ENCODE assay signal across 13 cellular contexts in genomic region chr12:124700810-124701594, GRCh38.
DNase-seq lines count a peak whose midpoint lies in the region; ATAC-seq and TF ChIP-seq lines count a peak whose summit lies in the region.
"Had no signal": no experiment of that assay in that cellular context is flagged by ENCODE, and none has a peak within 500 bp of the region (broad histone marks: within the 10 kb centered on the region; RNA-seq: fewer than 3 reads in every experiment).

No MANE protein-coding gene starts in this region.

- no peak for TF ChIP-seq POLR2A in vagina (IDR thresholded peaks at IDR 0.05)

- H3K4me1 ChIP-seq in SK-N-SH (ENCODE audit: control insufficient read depth in 1 of 2, insufficient read depth in 2 of 2, low read depth in 1 of 2, low read length in 1 of 2) (peaks cover 0 to 33% of the 10 kb centered on the region in 2 experiments; a peak in 1 of 4 replicates), vagina (peaks cover 15% of the 10 kb centered on the region)

- POLR2A ChIA-PET in SK-N-SH (lab: Yijun Ruan, JAX): no interaction called here

- H3K36me3 Mint-ChIP-seq in neural crest cell (ENCODE audit: low read depth): no peaks in the 10 kb centered on the region
- no peaks in the 10 kb centered on the region for H3K36me3 Mint-ChIP-seq in activated naive CD4-positive, alpha-beta T cell treated with anti-CD3 and anti-CD28 coated beads, Interleukin-2, amount 50 U/mL, for 72 hours

- no peak overlapping the region for H3K4me3 Mint-ChIP-seq in neural crest cell
- H3K4me3 Mint-ChIP-seq: activated T-cell treated with anti-CD3 and anti-CD28 coated beads, Interleukin-2, amount 50 U/mL, for 24 hours had no signal

- H3K27ac ChIP-seq in SK-N-SH (ENCODE audit: low read depth in 2 of 2, low read length in 1 of 2) (no peak overlapping the region), vagina (peak overlapping the region; percentile 75)

- H3K27me3 ChIP-seq in SK-N-SH (ENCODE audit: insufficient read depth) (no peaks in the 10 kb centered on the region), vagina (no peaks in the 10 kb centered on the region)

- intact Hi-C loops in vagina (cut with DNase I): no loop called here

- H3K4me2 ChIP-seq in SK-N-SH: no peak overlapping the region

- no peaks in the 10 kb centered on the region for H3K79me2 ChIP-seq in SK-N-SH (ENCODE audit: insufficient read depth)

- no peaks in the 10 kb centered on the region for H4K20me1 ChIP-seq in SK-N-SH (ENCODE audit: insufficient read depth)

- peaks cover 9% of the 10 kb centered on the region for H3K27me3 Mint-ChIP-seq in neural crest cell (ENCODE audit: low read depth)

- no peaks in the 10 kb centered on the region for H3K9me2 ChIP-seq in SK-N-SH

- no peaks in the 10 kb centered on the region for H3K9me3 Mint-ChIP-seq in neural crest cell
- no peaks in the 10 kb centered on the region for H3K9me3 Mint-ChIP-seq in activated naive CD4-positive, alpha-beta T cell treated with anti-CD3 and anti-CD28 coated beads, Interleukin-2, amount 50 U/mL, for 72 hours
- H3K9me3 Mint-ChIP-seq: activated T-cell treated with anti-CD3 and anti-CD28 coated beads, Interleukin-2, amount 50 U/mL, for 24 hours had no signal

- CTCF ChIA-PET in SK-N-SH (lab: Yijun Ruan, JAX): interaction anchor here (1.4 kb wide), 1 partner anchor 14 kb away, joined by 3 read pairs; no protein-coding TSS in a partner anchor

- H3K9ac ChIP-seq in SK-N-SH: no peak overlapping the region

- H3F3A ChIP-seq in SK-N-SH (replicated peaks; ENCODE audit: insufficient read depth): no peaks in the 10 kb centered on the region

- DNase-seq in SK-N-SH (no peak), fibroblast of the aortic adventitia (ENCODE audit: low read depth) (peak; percentile 87), neural crest cell (ENCODE audit: low read depth, low spot score) (no peak), vagina (ENCODE audit: extremely low spot score in 2 of 2) (no peak), NOMO-1 treated with dmso at 0.1 percent for 144 hours (lab: John Stamatoyannopoulos, UW; ENCODE audit: unreplicated experiment) (no peak)
- DNase-seq in activated naive CD4-positive, alpha-beta T cell treated with anti-CD3 and anti-CD28 coated beads, Interleukin-2, amount 50 U/mL, for 72 hours (ENCODE audit: low spot score in 2 of 2): no peak
- DNase-seq: activated T-cell treated with anti-CD3 and anti-CD28 coated beads, Interleukin-2, amount 50 U/mL, for 24 hours; effector CD8-positive, alpha-beta T cell; Karpas-422; NCI-H524 treated with DMSO at 0.1 percent for 48 hours had no signal

- H3K9me3 ChIP-seq in SK-N-SH: no peaks in the 10 kb centered on the region
- H3K9me3 ChIP-seq in vagina: no peaks in the 10 kb centered on the region

- H3K4me3 ChIP-seq in SK-N-SH (ENCODE audit: low read depth in 2 of 2, low read length in 1 of 2) (no peak overlapping the region), fibroblast of the aortic adventitia (ENCODE audit: low read depth, low read length) (no peak overlapping the region), vagina (no peak overlapping the region)

- H2AFZ ChIP-seq in SK-N-SH (ENCODE audit: low read depth): no peak overlapping the region

- no peak for TF ChIP-seq RAD21 in SK-N-SH (IDR thresholded peaks at IDR 0.05; ENCODE audit: low read length)

- ATAC-seq in SK-N-SH treated with all-trans-retinoic acid at 6 μM for 48 hours (peak; percentile 89), HG03280 (IDR thresholded peaks at IDR 0.05; ENCODE audit: unreplicated experiment) (no peak)
- no peak for ATAC-seq in activated naive CD4-positive, alpha-beta T cell treated with anti-CD3 and anti-CD28 coated beads, Interleukin-2, amount 50 U/mL, for 72 hours
- ATAC-seq: left lobe of liver had no signal

- 78% methylated on average over 12 of the region's 17 CpGs for whole genome bisulfite sequencing in SK-N-SH (ENCODE audit: low lambda C conversion rate)

- H3K27ac Mint-ChIP-seq in neural crest cell (ENCODE audit: unreplicated experiment): peak overlapping the region; percentile 75
- H3K27ac Mint-ChIP-seq in activated naive CD4-positive, alpha-beta T cell treated with anti-CD3 and anti-CD28 coated beads, Interleukin-2, amount 50 U/mL, for 72 hours: no peak overlapping the region
- H3K27ac Mint-ChIP-seq: activated T-cell treated with anti-CD3 and anti-CD28 coated beads, Interleukin-2, amount 50 U/mL, for 24 hours had no signal

- H3K36me3 ChIP-seq in SK-N-SH (replicated peaks in 1 of 2; ENCODE audit: control insufficient read depth in 1 of 2, insufficient read depth in 2 of 2, low read length in 1 of 2): no peaks in the 10 kb centered on the region
- no peaks in the 10 kb centered on the region for H3K36me3 ChIP-seq in vagina

- no peak for TF ChIP-seq CTCF in SK-N-SH (IDR thresholded peaks at IDR 0.05)
- TF ChIP-seq CTCF in fibroblast of the aortic adventitia (IDR thresholded peaks at IDR 0.05; ENCODE audit: insufficient read depth, low read length): no peak
- no peak for TF ChIP-seq CTCF in neural crest cell (conservative IDR thresholded peaks at IDR 0.05)
- no peak for TF ChIP-seq CTCF in vagina (IDR thresholded peaks at IDR 0.05)

- no peak for TF ChIP-seq EP300 in SK-N-SH (IDR thresholded peaks at IDR 0.05; ENCODE audit: borderline replicate concordance in 1 of 2, low read depth in 1 of 2, low read length in 1 of 2)

- H3K4me1 Mint-ChIP-seq in neural crest cell: peaks cover 22% of the 10 kb centered on the region

TF ChIP-seq in SK-N-SH treated with all-trans-retinoic acid at 6 μM for 48 hours, 23 proteins besides CTCF, POLR2A, EP300 and RAD21 (continues in another document):
- TF ChIP-seq TCF4 (CRISPR knock-in tag; IDR thresholded peaks at IDR 0.05; ENCODE audit: borderline replicate concordance) (no peak), SNAI2 (CRISPR knock-in tag; IDR thresholded peaks at IDR 0.05) (no peak), PATZ1 (CRISPR knock-in tag; IDR thresholded peaks at IDR 0.05; ENCODE audit: borderline replicate concordance) (no peak), ZFP30 (CRISPR knock-in tag; IDR thresholded peaks at IDR 0.05) (no peak), BACH2 (CRISPR knock-in tag; IDR thresholded peaks at IDR 0.05; ENCODE audit: borderline replicate concordance) (no peak)
- TF ChIP-seq, protein P1, sequence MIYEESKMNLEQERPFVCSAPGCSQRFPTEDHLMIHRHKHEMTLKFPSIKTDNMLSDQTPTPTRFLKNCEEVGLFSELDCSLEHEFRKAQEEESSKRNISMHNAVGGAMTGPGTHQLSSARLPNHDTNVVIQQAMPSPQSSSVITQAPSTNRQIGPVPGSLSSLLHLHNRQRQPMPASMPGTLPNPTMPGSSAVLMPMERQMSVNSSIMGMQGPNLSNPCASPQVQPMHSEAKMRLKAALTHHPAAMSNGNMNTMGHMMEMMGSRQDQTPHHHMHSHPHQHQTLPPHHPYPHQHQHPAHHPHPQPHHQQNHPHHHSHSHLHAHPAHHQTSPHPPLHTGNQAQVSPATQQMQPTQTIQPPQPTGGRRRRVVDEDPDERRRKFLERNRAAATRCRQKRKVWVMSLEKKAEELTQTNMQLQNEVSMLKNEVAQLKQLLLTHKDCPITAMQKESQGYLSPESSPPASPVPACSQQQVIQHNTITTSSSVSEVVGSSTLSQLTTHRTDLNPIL (CRISPR knock-in tag; IDR thresholded peaks at IDR 0.05; ENCODE audit: low read depth): no peak

TF ChIP-seq in SK-N-SH, 30 proteins besides CTCF, POLR2A, EP300 and RAD21 (continues in another document):
- no peak for TF ChIP-seq PBX3 (IDR thresholded peaks at IDR 0.05)
- TF ChIP-seq TAF1 (IDR thresholded peaks at IDR 0.05; ENCODE audit: borderline replicate concordance, low read depth, low read length): no peak
- no peak for TF ChIP-seq IRF3 (IDR thresholded peaks at IDR 0.05; ENCODE audit: low read depth, low read length)
- TF ChIP-seq FOXM1 (IDR thresholded peaks at IDR 0.05; ENCODE audit: low read depth): no peak
- TF ChIP-seq RXRA (IDR thresholded peaks at IDR 0.05; ENCODE audit: borderline replicate concordance, low read depth): no peak
- no peak for TF ChIP-seq TEAD4 (IDR thresholded peaks at IDR 0.05; ENCODE audit: borderline replicate concordance, insufficient read depth)
- TF ChIP-seq POLR2AphosphoS5 (IDR thresholded peaks at IDR 0.05; ENCODE audit: low read depth, low read length): no peak
- no peak for TF ChIP-seq YY1 (IDR thresholded peaks at IDR 0.05; ENCODE audit: low read depth)
- TF ChIP-seq NRF1 (IDR thresholded peaks at IDR 0.05; ENCODE audit: low read depth, low read length): no peak
- TF ChIP-seq NFIC (IDR thresholded peaks at IDR 0.05; ENCODE audit: borderline replicate concordance): no peak
